In the genomic region with DNA sequence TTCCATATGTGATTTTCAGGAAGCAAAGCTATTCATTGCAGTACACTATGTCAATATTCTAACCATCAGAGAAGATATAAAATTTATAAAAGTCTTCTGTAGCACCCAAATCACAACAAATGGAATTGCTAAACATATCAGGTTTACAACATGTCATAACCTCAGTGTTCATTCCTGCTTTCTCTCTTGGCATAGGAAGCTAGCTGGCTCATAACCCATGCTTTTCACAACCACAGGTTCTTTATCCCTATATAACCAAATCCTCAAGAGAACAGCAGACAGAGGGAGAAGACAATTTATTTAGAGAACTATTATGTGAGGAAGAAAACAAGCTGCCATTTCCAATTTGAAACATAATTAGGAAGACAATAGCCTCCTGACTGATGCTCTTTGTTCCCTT, we compare ENCODE assay signal across 30 cellular contexts.
"Had no signal": no experiment of that assay in that cellular context is flagged by ENCODE, and none has a peak within 500 bp of the region (broad histone marks: within the 10 kb centered on the region; RNA-seq: fewer than 3 reads in every experiment).

No MANE protein-coding gene starts in this region.

- DNase-seq: activated CD4-positive, alpha-beta memory T cell treated with anti-CD3 and anti-CD28 coated beads for 36 hours; activated CD4-positive, alpha-beta T cell treated with anti-CD3 and anti-CD28 coated beads, Interleukin-2, amount 10 ng/mL, durations not matched to agents 7 days and 5 days; activated CD4-positive, CD25-positive, alpha-beta regulatory T cell; activated CD8-positive, alpha-beta memory T cell treated with anti-CD3 and anti-CD28 coated beads for 24 hours; activated effector memory CD4-positive, alpha-beta T cell treated with anti-CD3 and anti-CD28 coated beads, Interleukin-2, amount 50 U/mL, for 16 hours; activated naive CD4-positive, alpha-beta T cell treated with Interleukin-2 at 50 U/mL for 16 hours; activated naive CD8-positive, alpha-beta T cell treated with anti-CD3 and anti-CD28 coated beads, Interleukin-2, amount 50 U/mL, for 24 hours; activated T-cell treated with anti-CD3 and anti-CD28 coated beads, Interleukin-2, amount 50 U/mL, for 4 hours; amygdala; KG1; MG63; NCI-H1694; NCI-H2029; NCI-H2171 treated with DMSO at 0.1 percent for 48 hours; NCI-H226; NCI-H526; NCI-H774; NK-92 treated with Interleukin-12 subunit alpha and Interleukin-12 subunit beta, amount 100 ng/mL, for 24 hours; OCI-M1; Peyer's patch; Right ventricle myocardium superior; SJCRH30; SK-N-SH; T-helper 1 cell had no signal

- H3K27ac ChIP-seq: Peyer's patch, RWPE1, SJCRH30, VCaP had no signal

- H3K4me3 Mint-ChIP-seq: activated CD4-positive, alpha-beta memory T cell treated with anti-CD3 and anti-CD28 coated beads for 36 hours; activated CD4-positive, alpha-beta T cell treated with anti-CD3 and anti-CD28 coated beads, Interleukin-2, amount 10 ng/mL, durations not matched to agents 7 days and 5 days; activated naive CD8-positive, alpha-beta T cell treated with anti-CD3 and anti-CD28 coated beads, Interleukin-2, amount 50 U/mL, for 24 hours; activated T-cell treated with anti-CD3 and anti-CD28 coated beads, Interleukin-2, amount 50 U/mL, for 4 hours; brain; central memory CD8-positive, alpha-beta T cell; IgD-negative memory B cell had no signal

- H3K36me3 Mint-ChIP-seq: activated CD4-positive, alpha-beta memory T cell treated with anti-CD3 and anti-CD28 coated beads for 36 hours; activated naive CD4-positive, alpha-beta T cell treated with anti-CD3 and anti-CD28 coated beads, Interleukin-2, amount 50 U/mL, for 72 hours; brain; IgD-negative memory B cell had no signal

- H3K27me3 ChIP-seq: MG63, Peyer's patch, SJCRH30 had no signal

- H3K4me1 Mint-ChIP-seq: activated CD4-positive, alpha-beta T cell treated with anti-CD3 and anti-CD28 coated beads, Interleukin-2, amount 10 ng/mL, durations not matched to agents 7 days and 5 days; activated naive CD8-positive, alpha-beta T cell treated with anti-CD3 and anti-CD28 coated beads, Interleukin-2, amount 50 U/mL, for 24 hours; central memory CD8-positive, alpha-beta T cell; IgD-negative memory B cell had no signal

- H3K9me3 ChIP-seq: MG63, Peyer's patch, SJCRH30, SK-N-SH had no signal

- H3K4me2 ChIP-seq: SK-N-SH had no signal

- ATAC-seq: activated naive CD4-positive, alpha-beta T cell treated with anti-CD3 and anti-CD28 coated beads, Interleukin-2, amount 50 U/mL, for 72 hours; activated naive CD8-positive, alpha-beta T cell treated with anti-CD3 and anti-CD28 coated beads, Interleukin-2, amount 50 U/mL, for 24 hours; activated T-cell treated with anti-CD3 and anti-CD28 coated beads, Interleukin-2, amount 50 U/mL, for 4 hours had no signal

- H3K4me1 ChIP-seq: Peyer's patch had no signal

- H3K9me3 Mint-ChIP-seq: activated CD4-positive, alpha-beta memory T cell treated with anti-CD3 and anti-CD28 coated beads for 36 hours; activated naive CD8-positive, alpha-beta T cell treated with anti-CD3 and anti-CD28 coated beads, Interleukin-2, amount 50 U/mL, for 24 hours; activated T-cell treated with anti-CD3 and anti-CD28 coated beads, Interleukin-2, amount 50 U/mL, for 4 hours; brain; IgD-negative memory B cell had no signal

- H3K9ac ChIP-seq: SK-N-SH had no signal

- H3K4me3 ChIP-seq: MG63, Peyer's patch, SJCRH30 had no signal

- H3K27ac Mint-ChIP-seq: activated CD4-positive, alpha-beta memory T cell treated with anti-CD3 and anti-CD28 coated beads for 36 hours; activated CD4-positive, alpha-beta T cell treated with anti-CD3 and anti-CD28 coated beads, Interleukin-2, amount 10 ng/mL, durations not matched to agents 7 days and 5 days; activated naive CD4-positive, alpha-beta T cell treated with anti-CD3 and anti-CD28 coated beads, Interleukin-2, amount 50 U/mL, for 72 hours; activated naive CD8-positive, alpha-beta T cell treated with anti-CD3 and anti-CD28 coated beads, Interleukin-2, amount 50 U/mL, for 24 hours; brain; IgD-negative memory B cell had no signal

- H3K27me3 Mint-ChIP-seq: activated CD4-positive, alpha-beta memory T cell treated with anti-CD3 and anti-CD28 coated beads for 36 hours; activated CD4-positive, alpha-beta T cell treated with anti-CD3 and anti-CD28 coated beads, Interleukin-2, amount 10 ng/mL, durations not matched to agents 7 days and 5 days; activated naive CD8-positive, alpha-beta T cell treated with anti-CD3 and anti-CD28 coated beads, Interleukin-2, amount 50 U/mL, for 24 hours; central memory CD8-positive, alpha-beta T cell; IgD-negative memory B cell had no signal

- H3K36me3 ChIP-seq: MG63, Peyer's patch, SJCRH30 had no signal
